16 cellular contexts compared by ENCODE assay signal in genomic region chr13:100214886-100215285, GRCh38.
DNase-seq lines count a peak whose midpoint lies in the region; ATAC-seq, FAIRE-seq and TF ChIP-seq lines count a peak whose summit lies in the region.
"Had no signal": no experiment of that assay in that cellular context is flagged by ENCODE, and none has a peak within 500 bp of the region (broad histone marks: within the 10 kb centered on the region; RNA-seq: fewer than 3 reads in every experiment).

No MANE protein-coding gene starts in this region.

- no peak overlapping the region for H3K4me3 ChIP-seq in cardiac fibroblast (replicated peaks in 1 of 2; ENCODE audit: low read depth in 2 of 2, low read length in 2 of 2)
- no peak overlapping the region for H3K4me3 ChIP-seq in thyroid gland (replicated peaks in 1 of 3)
- H3K4me3 ChIP-seq: cardiac muscle cell, vagina had no signal

- FAIRE-seq in RCC 7860 (lab: Jason Lieb, UNC): no peak

- no peak for ATAC-seq in HG03457 (IDR thresholded peaks at IDR 0.05; ENCODE audit: unreplicated experiment)
- ATAC-seq in activated CD4-positive, CD25-positive, alpha-beta regulatory T cell treated with anti-CD3 and anti-CD28 coated beads, Interleukin-2, amount 50 U/mL, for 24 hours: no peak

- no peaks in the 10 kb centered on the region for H3K27me3 ChIP-seq in thyroid gland
- H3K27me3 ChIP-seq: cardiac muscle cell, vagina had no signal

- H3K9me3 ChIP-seq in thyroid gland: no peaks in the 10 kb centered on the region
- H3K9me3 ChIP-seq: vagina had no signal

- DNase-seq in EH (ENCODE audit: low read depth): peak; percentile 93
- peak; percentile 46 for DNase-seq in RCC 7860 (ENCODE audit: low spot score)
- peak; percentile 72 to 86 for DNase-seq in cardiac fibroblast (ENCODE audit: low read depth in 2 of 2)
- DNase-seq in iris pigment epithelial cell (ENCODE audit: low read depth): peak; percentile 92
- DNase-seq in NOMO-1 treated with DMSO at 0.1 percent for 48 hours (lab: John Stamatoyannopoulos, UW; ENCODE audit: unreplicated experiment): no peak
- no peak for DNase-seq in thyroid gland
- DNase-seq: activated CD8-positive, alpha-beta memory T cell treated with anti-CD3 and anti-CD28 coated beads, Interleukin-2, amount 50 U/mL, for 4 hours; activated naive CD4-positive, alpha-beta T cell treated with anti-CD3 and anti-CD28 coated beads for 36 hours; effector CD8-positive, alpha-beta T cell; NCI-H1092 treated with DMSO at 0.1 percent for 48 hours; NCI-H82; T-helper 2 cell had no signal

- 96 to 97% methylated on average over 3 of the region's 3 CpGs for WGBS in thyroid gland, 2 donors

- intact Hi-C loops in thyroid gland (cut with DNase I): no loop called here

- TF ChIP-seq CTCF in cardiac fibroblast (IDR thresholded peaks at IDR 0.05; ENCODE audit: low read depth, low read length) (no peak), thyroid gland (IDR thresholded peaks at IDR 0.05) (no peak)

- no peaks in the 10 kb centered on the region for H3K4me1 ChIP-seq in thyroid gland
- H3K4me1 ChIP-seq: vagina had no signal

- no peaks in the 10 kb centered on the region for H3K36me3 ChIP-seq in thyroid gland
- H3K36me3 ChIP-seq: cardiac muscle cell, vagina had no signal

- H3K27ac ChIP-seq in thyroid gland: no peak overlapping the region
- H3K27ac ChIP-seq: cardiac muscle cell, vagina had no signal

- no peak for TF ChIP-seq POLR2A in thyroid gland (IDR thresholded peaks at IDR 0.05)

Comparison
In these comparisons a context has a peak if more than half of its experiments do, and no peak if none do; other contexts are left out.
1. DNase-seq: peak in EH (single experiment), RCC 7860 (single experiment), cardiac fibroblast (2 of 2) and iris pigment epithelial cell (single experiment); none in NOMO-1 treated with DMSO at 0.1 percent for 48 hours (single experiment) and thyroid gland (0 of 2).